In the genomic region with DNA sequence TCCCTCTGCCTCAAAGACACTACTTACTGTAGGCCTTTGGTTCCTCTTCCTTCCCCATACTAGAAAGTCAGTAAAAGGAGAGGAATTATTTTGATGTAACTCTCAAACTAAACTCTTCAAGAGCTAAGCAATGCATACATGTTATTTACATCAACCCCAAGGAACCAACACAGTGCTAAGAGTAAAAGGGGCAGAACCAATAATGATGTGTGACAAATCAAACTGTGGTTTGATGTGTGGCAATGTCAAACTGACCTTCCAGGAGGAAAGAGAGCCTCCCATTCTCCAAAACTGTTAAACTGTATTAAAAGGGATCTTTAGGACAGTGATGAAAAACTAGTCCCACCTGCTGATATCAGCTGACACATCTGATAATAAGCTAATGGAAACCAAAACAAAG, we compare ENCODE assay signal across 37 cellular contexts.
"Had no signal": no experiment of that assay in that cellular context is flagged by ENCODE, and none has a peak within 500 bp of the region (broad histone marks: within the 10 kb centered on the region; RNA-seq: fewer than 3 reads in every experiment).

No MANE protein-coding gene starts in this region.

- FAIRE-seq: astrocyte, colon, TTC549 had no signal

- H3K27me3 Mint-ChIP-seq: activated B cell treated with CpG ODN at 0.5 μM for 24 hours; activated CD4-positive, alpha-beta memory T cell treated with anti-CD3 and anti-CD28 coated beads for 36 hours; activated CD4-positive, alpha-beta T cell treated with anti-CD3 and anti-CD28 coated beads, Interleukin-2, amount 10 ng/mL, durations not matched to agents 24 days and 14 days; activated CD8-positive, alpha-beta T cell treated with anti-CD3 and anti-CD28 coated beads for 36 hours; activated naive CD8-positive, alpha-beta T cell treated with anti-CD3 and anti-CD28 coated beads, Interleukin-2, amount 10 ng/mL, durations not matched to agents 7 days and 5 days; activated T-helper 17 cell treated with anti-CD3 and anti-CD28 coated beads, Interleukin-2, amount 50 U/mL, for 72 hours had no signal

- ATAC-seq: activated CD8-positive, alpha-beta T cell treated with anti-CD3 and anti-CD28 coated beads for 36 hours; activated naive CD4-positive, alpha-beta T cell treated with anti-CD3 and anti-CD28 coated beads, Interleukin-2, amount 50 U/mL, for 72 hours; activated T-cell treated with anti-CD3 and anti-CD28 coated beads, Interleukin-2, amount 50 U/mL, for 4 hours; activated T-cell treated with anti-CD3 and anti-CD28 coated beads, Interleukin-2, amount 50 U/mL, for 72 hours; activated T-helper 17 cell treated with anti-CD3 and anti-CD28 coated beads, Interleukin-2, amount 50 U/mL, for 72 hours; body of pancreas had no signal

- H3K4me3 Mint-ChIP-seq: activated B cell treated with CpG ODN at 0.5 μM for 24 hours; activated CD4-positive, alpha-beta memory T cell treated with anti-CD3 and anti-CD28 coated beads for 36 hours; activated CD4-positive, alpha-beta T cell treated with anti-CD3 and anti-CD28 coated beads, Interleukin-2, amount 10 ng/mL, durations not matched to agents 24 days and 14 days; activated CD8-positive, alpha-beta T cell treated with anti-CD3 and anti-CD28 coated beads for 36 hours; activated naive CD4-positive, alpha-beta T cell treated with anti-CD3 and anti-CD28 coated beads for 36 hours; activated naive CD8-positive, alpha-beta T cell treated with anti-CD3 and anti-CD28 coated beads, Interleukin-2, amount 10 ng/mL, durations not matched to agents 7 days and 5 days; activated T-cell treated with anti-CD3 and anti-CD28 coated beads, Interleukin-2, amount 50 U/mL, for 4 hours; activated T-cell treated with anti-CD3 and anti-CD28 coated beads, Interleukin-2, amount 50 U/mL, for 72 hours; activated T-helper 1 cell treated with anti-CD3 and anti-CD28 coated beads, Interleukin-12 subunit alpha, Interleukin-12 subunit beta, Interleukin-2, Interleukin-4 antibody, amounts not matched to agents 30 ng/mL and 10 ng/mL and 1 ng/mL, durations not matched to agents 14 hours and 24 hours and 36 hours; activated T-helper 17 cell treated with anti-CD3 and anti-CD28 coated beads, Interleukin-2, amount 50 U/mL, for 72 hours; T-helper 1 cell treated with Interleukin-12 subunit alpha and Interleukin-12 subunit beta and Interleukin-4 antibody, amounts not matched to agents 30 μg/mL and 1 μg/mL, for 36 hours; T-helper 2 cell treated with Interferon-gamma antibody and Interleukin-4, amounts not matched to agents 5 μg/mL and 100 μg/mL, for 36 hours had no signal

- H3K9me3 Mint-ChIP-seq: activated B cell treated with CpG ODN at 0.5 μM for 24 hours; activated CD4-positive, alpha-beta memory T cell treated with anti-CD3 and anti-CD28 coated beads for 36 hours; activated CD4-positive, alpha-beta T cell treated with anti-CD3 and anti-CD28 coated beads, Interleukin-2, amount 10 ng/mL, durations not matched to agents 24 days and 14 days; activated CD8-positive, alpha-beta T cell treated with anti-CD3 and anti-CD28 coated beads for 36 hours; activated naive CD4-positive, alpha-beta T cell treated with anti-CD3 and anti-CD28 coated beads for 36 hours; activated naive CD4-positive, alpha-beta T cell treated with anti-CD3 and anti-CD28 coated beads, Interleukin-2, amount 50 U/mL, for 72 hours; activated naive CD8-positive, alpha-beta T cell treated with anti-CD3 and anti-CD28 coated beads, Interleukin-2, amount 10 ng/mL, durations not matched to agents 7 days and 5 days; activated T-cell treated with anti-CD3 and anti-CD28 coated beads, Interleukin-2, amount 50 U/mL, for 4 hours; activated T-cell treated with anti-CD3 and anti-CD28 coated beads, Interleukin-2, amount 50 U/mL, for 72 hours; activated T-helper 1 cell treated with anti-CD3 and anti-CD28 coated beads, Interleukin-12 subunit alpha, Interleukin-12 subunit beta, Interleukin-2, Interleukin-4 antibody, amounts not matched to agents 30 ng/mL and 10 ng/mL and 1 ng/mL, durations not matched to agents 14 hours and 24 hours and 36 hours; activated T-helper 17 cell treated with anti-CD3 and anti-CD28 coated beads, Interleukin-2, amount 50 U/mL, for 72 hours; T-helper 1 cell treated with Interleukin-12 subunit alpha and Interleukin-12 subunit beta and Interleukin-4 antibody, amounts not matched to agents 30 μg/mL and 1 μg/mL, for 36 hours; T-helper 2 cell treated with Interferon-gamma antibody and Interleukin-4, amounts not matched to agents 5 μg/mL and 100 μg/mL, for 36 hours had no signal

- H3K27ac ChIP-seq: adrenal gland, body of pancreas, brain microvascular endothelial cell, breast epithelium, VCaP had no signal

- DNase-seq: activated B cell treated with CpG ODN at 0.5 μM for 24 hours; activated CD4-positive, alpha-beta memory T cell treated with anti-CD3 and anti-CD28 coated beads for 36 hours; activated CD4-positive, alpha-beta T cell treated with anti-CD3 and anti-CD28 coated beads for 4 hours; activated CD4-positive, alpha-beta T cell treated with anti-CD3 and anti-CD28 coated beads, Interleukin-2, amount 10 ng/mL, durations not matched to agents 24 days and 14 days; activated CD4-positive, alpha-beta T cell treated with anti-CD3 and anti-CD28 coated beads, Interleukin-2, amount 50 U/mL, for 1 hour; activated CD4-positive, alpha-beta T cell treated with anti-CD3 and anti-CD28 coated beads, Interleukin-2, amount 50 U/mL, for 4 hours; activated CD4-positive, CD25-positive, alpha-beta regulatory T cell treated with anti-CD3 and anti-CD28 coated beads, Interleukin-2, amount 50 U/mL, for 72 hours; activated CD8-positive, alpha-beta memory T cell treated with anti-CD3 and anti-CD28 coated beads, Interleukin-2, amount 50 U/mL, for 4 hours; activated CD8-positive, alpha-beta T cell treated with anti-CD3 and anti-CD28 coated beads for 36 hours; activated effector memory CD4-positive, alpha-beta T cell treated with anti-CD3 and anti-CD28 coated beads, Interleukin-2, amount 50 U/mL, for 16 hours; activated gamma-delta T cell treated with Interleukin-2 at 50 U/mL for 16 hours; activated naive CD4-positive, alpha-beta T cell; activated naive CD4-positive, alpha-beta T cell treated with anti-CD3 and anti-CD28 coated beads for 36 hours; activated naive CD4-positive, alpha-beta T cell treated with anti-CD3 and anti-CD28 coated beads, Interleukin-2, amount 50 U/mL, for 16 hours; activated naive CD8-positive, alpha-beta T cell treated with anti-CD3 and anti-CD28 coated beads, Interleukin-2, amount 10 ng/mL, durations not matched to agents 7 days and 5 days; activated T-cell treated with anti-CD3 and anti-CD28 coated beads for 4 hours; activated T-cell treated with anti-CD3 and anti-CD28 coated beads, Interleukin-2, amount 50 U/mL, for 1 hour; activated T-cell treated with anti-CD3 and anti-CD28 coated beads, Interleukin-2, amount 50 U/mL, for 4 hours; activated T-cell treated with anti-CD3 and anti-CD28 coated beads, Interleukin-2, amount 50 U/mL, for 72 hours; adrenal gland; amniotic stem cell; aorta; body of pancreas; brain microvascular endothelial cell; central memory CD4-positive, alpha-beta T cell; T-helper 2 cell; T-helper 9 cell had no signal

- H3K27ac Mint-ChIP-seq: activated B cell treated with CpG ODN at 0.5 μM for 24 hours; activated CD4-positive, alpha-beta memory T cell treated with anti-CD3 and anti-CD28 coated beads for 36 hours; activated CD4-positive, alpha-beta T cell treated with anti-CD3 and anti-CD28 coated beads, Interleukin-2, amount 10 ng/mL, durations not matched to agents 24 days and 14 days; activated CD8-positive, alpha-beta T cell treated with anti-CD3 and anti-CD28 coated beads for 36 hours; activated naive CD4-positive, alpha-beta T cell treated with anti-CD3 and anti-CD28 coated beads for 36 hours; activated naive CD8-positive, alpha-beta T cell treated with anti-CD3 and anti-CD28 coated beads, Interleukin-2, amount 10 ng/mL, durations not matched to agents 7 days and 5 days; activated T-cell treated with anti-CD3 and anti-CD28 coated beads, Interleukin-2, amount 50 U/mL, for 72 hours; activated T-helper 1 cell treated with anti-CD3 and anti-CD28 coated beads, Interleukin-12 subunit alpha, Interleukin-12 subunit beta, Interleukin-2, Interleukin-4 antibody, amounts not matched to agents 30 ng/mL and 10 ng/mL and 1 ng/mL, durations not matched to agents 14 hours and 24 hours and 36 hours; activated T-helper 17 cell treated with anti-CD3 and anti-CD28 coated beads, Interleukin-2, amount 50 U/mL, for 72 hours; T-helper 1 cell treated with Interleukin-12 subunit alpha and Interleukin-12 subunit beta and Interleukin-4 antibody, amounts not matched to agents 30 μg/mL and 1 μg/mL, for 36 hours; T-helper 2 cell treated with Interferon-gamma antibody and Interleukin-4, amounts not matched to agents 5 μg/mL and 100 μg/mL, for 36 hours had no signal

- H3K27me3 ChIP-seq: adrenal gland, body of pancreas, brain microvascular endothelial cell, breast epithelium had no signal

- H3K4me3 ChIP-seq: adrenal gland, body of pancreas, breast epithelium had no signal

- H3K4me1 ChIP-seq: body of pancreas, breast epithelium had no signal

- H3K9me3 ChIP-seq: adrenal gland, body of pancreas, breast epithelium had no signal

- H3K4me1 Mint-ChIP-seq: activated B cell treated with CpG ODN at 0.5 μM for 24 hours; activated CD4-positive, alpha-beta T cell treated with anti-CD3 and anti-CD28 coated beads, Interleukin-2, amount 10 ng/mL, durations not matched to agents 24 days and 14 days; activated naive CD8-positive, alpha-beta T cell treated with anti-CD3 and anti-CD28 coated beads, Interleukin-2, amount 10 ng/mL, durations not matched to agents 7 days and 5 days; activated T-helper 17 cell treated with anti-CD3 and anti-CD28 coated beads, Interleukin-2, amount 50 U/mL, for 72 hours had no signal
